21 cellular contexts compared by ENCODE assay signal in genomic region chr2:128390991-128391630, GRCh38.
A peak's percentile ranks its signal among the peaks of the same experiment; 100 is the strongest.
DNase-seq lines count a peak whose midpoint lies in the region; ATAC-seq, FAIRE-seq and TF ChIP-seq lines count a peak whose summit lies in the region.
"Had no signal": no experiment of that assay in that cellular context is flagged by ENCODE, and none has a peak within 500 bp of the region (broad histone marks: within the 10 kb centered on the region; RNA-seq: fewer than 3 reads in every experiment).

No MANE protein-coding gene starts in this region.

- DNase-seq in AG10803 (ENCODE audit: low read depth) (no peak), SK-N-MC (ENCODE audit: low read depth, low spot score) (no peak), keratinocyte (ENCODE audit: low read depth, low spot score) (no peak), KBM-7 (no peak), hepatic stellate cell (ENCODE audit: low spot score) (no peak)
- DNase-seq in activated naive CD4-positive, alpha-beta T cell treated with anti-CD3 and anti-CD28 coated beads, Interleukin-2, amount 10 ng/mL, durations not matched to agents 7 days and 5 days, result no peak
- DNase-seq: activated gamma-delta T cell treated with Interleukin-2 at 50 U/mL for 16 hours; activated naive CD8-positive, alpha-beta T cell treated with anti-CD3 and anti-CD28 coated beads, Interleukin-2, amount 50 U/mL, for 24 hours; glutamatergic neuron; GOT3; KG1; MG63; NCI-H2029 treated with DMSO at 0.1 percent for 48 hours; NCI-H345; NCI-H774; stimulated activated naive CD8-positive, alpha-beta T cell treated with anti-CD3 and anti-CD28 coated beads, Interleukin-15, Interleukin-2, amounts not matched to agents 100 U/mL and 50 U/mL, for 24 hours had no signal

- peaks cover 13% of the 10 kb centered on the region for H3K27me3 Mint-ChIP-seq in activated naive CD4-positive, alpha-beta T cell treated with anti-CD3 and anti-CD28 coated beads, Interleukin-2, amount 10 ng/mL, durations not matched to agents 7 days and 5 days
- H3K27me3 Mint-ChIP-seq: activated naive CD8-positive, alpha-beta T cell treated with anti-CD3 and anti-CD28 coated beads, Interleukin-2, amount 50 U/mL, for 24 hours had no signal

- H3K27ac ChIP-seq in SK-N-MC, result peak overlapping the region; percentile 63; the same call in 1 of the 2 replicates
- no peak overlapping the region for H3K27ac ChIP-seq in keratinocyte (ENCODE audit: control insufficient read depth, insufficient read depth, low read length)
- no peak overlapping the region for H3K27ac ChIP-seq in rectal smooth muscle tissue (ENCODE audit: low read depth, low read length)

- no peak for TF ChIP-seq CTCF in AG10803 (conservative IDR thresholded peaks at IDR 0.05; ENCODE audit: low read length)
- no peak for TF ChIP-seq CTCF in keratinocyte (optimal IDR thresholded peaks at IDR 0.05 in 1 of 3, IDR thresholded peaks at IDR 0.05 in 1 of 3, conservative IDR thresholded peaks at IDR 0.05 in 1 of 3; ENCODE audit: extremely low read depth in 1 of 3, insufficient read depth in 2 of 3, low read length in 3 of 3)

- H3K4me3 ChIP-seq in AG10803 (ENCODE audit: low read length) (peak overlapping the region; percentile 8), SK-N-MC (no peak overlapping the region), keratinocyte (ENCODE audit: control insufficient read depth in 2 of 3, extremely low read depth in 1 of 3, insufficient read depth in 2 of 3, low read depth in 1 of 3, low read length in 3 of 3) (peak overlapping the region in 2 of 3 experiments; percentile 6 to 52), rectal smooth muscle tissue (ENCODE audit: low read length) (peak overlapping the region; percentile 27)
- H3K4me3 ChIP-seq: MG63 had no signal

- H3K4me3 Mint-ChIP-seq in activated naive CD4-positive, alpha-beta T cell treated with anti-CD3 and anti-CD28 coated beads, Interleukin-2, amount 10 ng/mL, durations not matched to agents 7 days and 5 days, result no peak overlapping the region
- H3K4me3 Mint-ChIP-seq: activated naive CD8-positive, alpha-beta T cell treated with anti-CD3 and anti-CD28 coated beads, Interleukin-2, amount 50 U/mL, for 24 hours; B cell; CD8-positive, alpha-beta memory T cell had no signal

- H3K4me1 Mint-ChIP-seq in activated naive CD4-positive, alpha-beta T cell treated with anti-CD3 and anti-CD28 coated beads, Interleukin-2, amount 10 ng/mL, durations not matched to agents 7 days and 5 days, result no peaks in the 10 kb centered on the region
- H3K4me1 Mint-ChIP-seq: activated naive CD8-positive, alpha-beta T cell treated with anti-CD3 and anti-CD28 coated beads, Interleukin-2, amount 50 U/mL, for 24 hours; B cell; CD8-positive, alpha-beta memory T cell had no signal

- CTCF ChIA-PET in activated naive CD4-positive, alpha-beta T cell treated with anti-CD3 and anti-CD28 coated beads, Interleukin-2, amount 10 ng/mL, durations not matched to agents 7 days and 5 days (lab: Charles Lee), result no interaction called here

- peak overlapping the region; percentile 82 for H2AFZ ChIP-seq in keratinocyte (ENCODE audit: control insufficient read depth, low read length)

- H3K9me3 ChIP-seq in SK-N-MC (ENCODE audit: low read depth, low read length) (no peaks in the 10 kb centered on the region), keratinocyte (ENCODE audit: control insufficient read depth, low read depth, low read length) (no peaks in the 10 kb centered on the region)
- H3K9me3 ChIP-seq: MG63 had no signal

- dilution Hi-C loops in keratinocyte (cut with MboI; ENCODE audit: extremely low pct_ligation_motif_present, low sequenced_read_pairs), result no loop called here

- H3K36me3 ChIP-seq in SK-N-MC (ENCODE audit: insufficient read depth, low read length) (no peaks in the 10 kb centered on the region), keratinocyte (ENCODE audit: control insufficient read depth in 2 of 2, extremely low read depth in 1 of 2, insufficient read depth in 2 of 2, low read length in 2 of 2) (no peaks in the 10 kb centered on the region), rectal smooth muscle tissue (ENCODE audit: control insufficient read depth, insufficient read depth, low read length) (no peaks in the 10 kb centered on the region)
- H3K36me3 ChIP-seq: MG63 had no signal

- no peaks in the 10 kb centered on the region for H3K27me3 ChIP-seq in keratinocyte (ENCODE audit: control insufficient read depth, extremely low read depth, insufficient read depth, low read length)
- H3K27me3 ChIP-seq in rectal smooth muscle tissue (ENCODE audit: control insufficient read depth, insufficient read depth, low read length), result no peaks in the 10 kb centered on the region
- H3K27me3 ChIP-seq: MG63 had no signal

- H3K79me2 ChIP-seq in keratinocyte (ENCODE audit: control insufficient read depth, insufficient read depth, low read length), result no peaks in the 10 kb centered on the region

- H3K9me1 ChIP-seq in keratinocyte (ENCODE audit: control insufficient read depth, extremely low read depth, insufficient read depth, low read length), result no peaks in the 10 kb centered on the region

- no peak overlapping the region for H3K9ac ChIP-seq in SK-N-MC (ENCODE audit: insufficient read length)
- H3K9ac ChIP-seq in keratinocyte (ENCODE audit: control insufficient read depth, extremely low read depth, insufficient read depth, low read length), result peak overlapping the region; percentile 40
- H3K9ac ChIP-seq in rectal smooth muscle tissue (ENCODE audit: low read length), result no peak overlapping the region

- ATAC-seq in HG02870 (IDR thresholded peaks at IDR 0.05; ENCODE audit: unreplicated experiment), result no peak
- ATAC-seq: activated naive CD8-positive, alpha-beta T cell treated with anti-CD3 and anti-CD28 coated beads, Interleukin-2, amount 50 U/mL, for 24 hours; stimulated activated naive CD8-positive, alpha-beta T cell treated with anti-CD3 and anti-CD28 coated beads, Interleukin-15, Interleukin-2, amounts not matched to agents 100 U/mL and 50 U/mL, for 24 hours had no signal

- H3K36me3 Mint-ChIP-seq in activated naive CD4-positive, alpha-beta T cell treated with anti-CD3 and anti-CD28 coated beads, Interleukin-2, amount 10 ng/mL, durations not matched to agents 7 days and 5 days, result no peaks in the 10 kb centered on the region
- H3K36me3 Mint-ChIP-seq: CD8-positive, alpha-beta memory T cell had no signal

- FAIRE-seq in keratinocyte (lab: Jason Lieb, UNC), result no peak
- FAIRE-seq: G401.6 had no signal

- no peak overlapping the region for H3K27ac Mint-ChIP-seq in activated naive CD4-positive, alpha-beta T cell treated with anti-CD3 and anti-CD28 coated beads, Interleukin-2, amount 10 ng/mL, durations not matched to agents 7 days and 5 days
- H3K27ac Mint-ChIP-seq: activated naive CD8-positive, alpha-beta T cell treated with anti-CD3 and anti-CD28 coated beads, Interleukin-2, amount 50 U/mL, for 24 hours; B cell; CD8-positive, alpha-beta memory T cell had no signal

- H3K4me1 ChIP-seq in keratinocyte (ENCODE audit: control insufficient read depth, extremely low read depth, insufficient read depth, low read length), result peaks cover 13% of the 10 kb centered on the region
- no peaks in the 10 kb centered on the region for H3K4me1 ChIP-seq in rectal smooth muscle tissue (ENCODE audit: control insufficient read depth, insufficient read depth, low read length)

- H3K4me2 ChIP-seq in keratinocyte (ENCODE audit: control insufficient read depth, extremely low read depth, insufficient read depth, low read depth, low read length), result peak overlapping the region; percentile 78

- no peaks in the 10 kb centered on the region for H4K20me1 ChIP-seq in keratinocyte (ENCODE audit: control insufficient read depth, extremely low read depth, insufficient read depth, low read length)

- in situ Hi-C loops in KBM-7 (cut with MboI; ENCODE audit: low pct_unique_long_range_greater_than_20kb, low sequenced_read_pairs), result no loop called here

- H3K9me3 Mint-ChIP-seq in activated naive CD4-positive, alpha-beta T cell treated with anti-CD3 and anti-CD28 coated beads, Interleukin-2, amount 10 ng/mL, durations not matched to agents 7 days and 5 days, result no peaks in the 10 kb centered on the region
- H3K9me3 Mint-ChIP-seq: activated naive CD8-positive, alpha-beta T cell treated with anti-CD3 and anti-CD28 coated beads, Interleukin-2, amount 50 U/mL, for 24 hours; CD8-positive, alpha-beta memory T cell had no signal
